1 cellular context compared by ENCODE assay signal in the genomic region with DNA sequence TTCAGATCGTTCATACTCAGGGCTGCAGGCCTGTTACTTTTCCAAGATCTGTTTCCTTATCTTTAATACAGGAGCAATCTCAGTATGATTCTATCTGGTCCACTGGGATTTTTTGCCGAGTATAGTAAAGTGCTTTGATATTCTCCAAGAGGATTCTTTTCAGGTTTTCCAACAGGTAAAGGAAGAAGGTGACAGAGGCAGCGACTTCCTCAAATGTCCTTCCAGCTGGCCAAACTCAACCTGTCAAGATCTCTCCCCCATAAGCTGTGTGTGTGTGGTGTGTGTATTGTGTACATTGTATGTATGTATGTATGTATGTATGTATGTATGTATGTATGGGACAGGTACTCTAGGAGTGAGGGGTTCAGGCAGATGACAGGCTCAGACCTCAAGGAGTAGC.
TF ChIP-seq lines count a peak whose summit lies in the region.

No MANE protein-coding gene starts in this region.

TF ChIP-seq in HepG2, 621 proteins besides CTCF, POLR2A, EP300 and RAD21:
- TF ChIP-seq FLYWCH1 (CRISPR knock-in tag; IDR thresholded peaks at IDR 0.05) (no peak), XBP1 (CRISPR knock-in tag; IDR thresholded peaks at IDR 0.05) (no peak), HNRNPUL1 (IDR thresholded peaks at IDR 0.05; ENCODE audit: low read depth, low read length) (no peak), MYNN (CRISPR knock-in tag; IDR thresholded peaks at IDR 0.05; ENCODE audit: low read depth) (no peak), ZNF652 (CRISPR knock-in tag; IDR thresholded peaks at IDR 0.05; ENCODE audit: borderline replicate concordance, low read depth) (0 out of 2 replicates have a peak, but pooled peaks have one; percentile 54), KAT2B (IDR thresholded peaks at IDR 0.05; ENCODE audit: borderline replicate concordance, low read depth, low read length) (no peak)
- TF ChIP-seq, protein P1, sequence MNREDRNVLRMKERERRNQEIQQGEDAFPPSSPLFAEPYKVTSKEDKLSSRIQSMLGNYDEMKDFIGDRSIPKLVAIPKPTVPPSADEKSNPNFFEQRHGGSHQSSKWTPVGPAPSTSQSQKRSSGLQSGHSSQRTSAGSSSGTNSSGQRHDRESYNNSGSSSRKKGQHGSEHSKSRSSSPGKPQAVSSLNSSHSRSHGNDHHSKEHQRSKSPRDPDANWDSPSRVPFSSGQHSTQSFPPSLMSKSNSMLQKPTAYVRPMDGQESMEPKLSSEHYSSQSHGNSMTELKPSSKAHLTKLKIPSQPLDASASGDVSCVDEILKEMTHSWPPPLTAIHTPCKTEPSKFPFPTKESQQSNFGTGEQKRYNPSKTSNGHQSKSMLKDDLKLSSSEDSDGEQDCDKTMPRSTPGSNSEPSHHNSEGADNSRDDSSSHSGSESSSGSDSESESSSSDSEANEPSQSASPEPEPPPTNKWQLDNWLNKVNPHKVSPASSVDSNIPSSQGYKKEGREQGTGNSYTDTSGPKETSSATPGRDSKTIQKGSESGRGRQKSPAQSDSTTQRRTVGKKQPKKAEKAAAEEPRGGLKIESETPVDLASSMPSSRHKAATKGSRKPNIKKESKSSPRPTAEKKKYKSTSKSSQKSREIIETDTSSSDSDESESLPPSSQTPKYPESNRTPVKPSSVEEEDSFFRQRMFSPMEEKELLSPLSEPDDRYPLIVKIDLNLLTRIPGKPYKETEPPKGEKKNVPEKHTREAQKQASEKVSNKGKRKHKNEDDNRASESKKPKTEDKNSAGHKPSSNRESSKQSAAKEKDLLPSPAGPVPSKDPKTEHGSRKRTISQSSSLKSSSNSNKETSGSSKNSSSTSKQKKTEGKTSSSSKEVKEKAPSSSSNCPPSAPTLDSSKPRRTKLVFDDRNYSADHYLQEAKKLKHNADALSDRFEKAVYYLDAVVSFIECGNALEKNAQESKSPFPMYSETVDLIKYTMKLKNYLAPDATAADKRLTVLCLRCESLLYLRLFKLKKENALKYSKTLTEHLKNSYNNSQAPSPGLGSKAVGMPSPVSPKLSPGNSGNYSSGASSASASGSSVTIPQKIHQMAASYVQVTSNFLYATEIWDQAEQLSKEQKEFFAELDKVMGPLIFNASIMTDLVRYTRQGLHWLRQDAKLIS (CRISPR knock-in tag; IDR thresholded peaks at IDR 0.05): no peak
- TF ChIP-seq, protein P2, sequence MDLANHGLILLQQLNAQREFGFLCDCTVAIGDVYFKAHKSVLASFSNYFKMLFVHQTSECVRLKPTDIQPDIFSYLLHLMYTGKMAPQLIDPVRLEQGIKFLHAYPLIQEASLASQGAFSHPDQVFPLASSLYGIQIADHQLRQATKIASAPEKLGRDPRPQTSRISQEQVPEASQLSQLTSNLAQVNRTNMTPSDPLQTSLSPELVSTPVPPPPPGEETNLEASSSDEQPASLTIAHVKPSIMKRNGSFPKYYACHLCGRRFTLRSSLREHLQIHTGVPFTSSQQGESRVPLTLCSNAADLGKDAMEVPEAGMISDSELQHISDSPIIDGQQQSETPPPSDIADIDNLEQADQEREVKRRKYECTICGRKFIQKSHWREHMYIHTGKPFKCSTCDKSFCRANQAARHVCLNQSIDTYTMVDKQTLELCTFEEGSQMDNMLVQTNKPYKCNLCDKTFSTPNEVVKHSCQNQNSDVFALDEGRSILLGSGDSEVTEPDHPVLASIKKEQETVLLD (CRISPR knock-in tag; IDR thresholded peaks at IDR 0.05; ENCODE audit: low read depth): no peak
